In genomic region chr11:44257338-44258189, GRCh38 we compare ENCODE assay signal across 24 cellular contexts. TPM values are rescaled to one million over a fixed set of nuclear protein-coding genes. Genes with fewer than 3 reads are reported as not detected.
DNase-seq lines count a peak whose midpoint lies in the region; ATAC-seq and TF ChIP-seq lines count a peak whose summit lies in the region.
"Had no signal": no experiment of that assay in that cellular context is flagged by ENCODE, and none has a peak within 500 bp of the region (broad histone marks: within the 10 kb centered on the region; RNA-seq: fewer than 3 reads in every experiment).

No MANE protein-coding gene starts in this region.

- H3K27ac ChIP-seq in BLaER1 treated with 17β-estradiol and CSF1 and Interleukin-3, amounts not matched to agents 10 nM and 100 nM: no peak overlapping the region
- H3K27ac ChIP-seq in MM.1S (ENCODE audit: low read length): peak overlapping the region; percentile 12; the same call in 1 of the 2 replicates
- H3K27ac ChIP-seq in left lung: no peak overlapping the region
- H3K27ac ChIP-seq: cardiac muscle cell, dorsolateral prefrontal cortex, SJCRH30, testis had no signal

- peaks cover 4% of the 10 kb centered on the region for H3K4me1 Mint-ChIP-seq in activated CD4-positive, alpha-beta T cell treated with anti-CD3 and anti-CD28 coated beads for 36 hours

- no peaks in the 10 kb centered on the region for H4K20me1 ChIP-seq in BLaER1 treated with 17β-estradiol and CSF1 and Interleukin-3, amounts not matched to agents 10 nM and 100 nM
- H4K20me1 ChIP-seq in MM.1S (ENCODE audit: insufficient read depth, low read length): no peaks in the 10 kb centered on the region

- H3K4me3 Mint-ChIP-seq in activated CD4-positive, alpha-beta T cell treated with anti-CD3 and anti-CD28 coated beads for 36 hours: no peak overlapping the region
- H3K4me3 Mint-ChIP-seq: IgD-negative memory B cell had no signal

- no peaks in the 10 kb centered on the region for H3K27me3 ChIP-seq in BLaER1 treated with 17β-estradiol and CSF1 and Interleukin-3, amounts not matched to agents 10 nM and 100 nM
- H3K27me3 ChIP-seq in MM.1S (replicated peaks; ENCODE audit: insufficient read depth, low read length) (no peaks in the 10 kb centered on the region), left lung (no peaks in the 10 kb centered on the region)
- H3K27me3 ChIP-seq: BE2C, cardiac muscle cell, dorsolateral prefrontal cortex, SJCRH30, testis had no signal

- H3K4me3 ChIP-seq in BLaER1 treated with 17β-estradiol and CSF1 and Interleukin-3, amounts not matched to agents 10 nM and 100 nM: no peak overlapping the region
- no peak overlapping the region for H3K4me3 ChIP-seq in MM.1S (ENCODE audit: low read length)
- no peak overlapping the region for H3K4me3 ChIP-seq in choroid plexus epithelial cell (ENCODE audit: low read depth, low read length)
- no peak overlapping the region for H3K4me3 ChIP-seq in left lung
- H3K4me3 ChIP-seq: cardiac muscle cell, dorsolateral prefrontal cortex, SJCRH30, testis had no signal

- H3K27me3 Mint-ChIP-seq in activated CD4-positive, alpha-beta T cell treated with anti-CD3 and anti-CD28 coated beads for 36 hours: no peaks in the 10 kb centered on the region

- no peak overlapping the region for H3K9ac ChIP-seq in BLaER1 treated with 17β-estradiol and CSF1 and Interleukin-3, amounts not matched to agents 10 nM and 100 nM
- H3K9ac ChIP-seq in MM.1S (ENCODE audit: low read length): no peak overlapping the region

- no peak for ATAC-seq in activated CD4-positive, alpha-beta T cell treated with anti-CD3 and anti-CD28 coated beads for 36 hours
- no peak for ATAC-seq in left lung

- H3K9me3 ChIP-seq in BLaER1 treated with 17β-estradiol and CSF1 and Interleukin-3, amounts not matched to agents 10 nM and 100 nM (replicated peaks in 1 of 11): peaks cover 16 to 22% (median 19%) of the 10 kb centered on the region in 11 experiments
- no peaks in the 10 kb centered on the region for H3K9me3 ChIP-seq in MM.1S (replicated peaks; ENCODE audit: insufficient read depth, low read length)
- peaks cover 0 to 12% of the 10 kb centered on the region in 2 donors for H3K9me3 ChIP-seq in left lung
- H3K9me3 ChIP-seq: BE2C, testis had no signal

- peaks cover 3 to 11% (median 7%) of the 10 kb centered on the region in 11 experiments; a peak in 18 of 22 replicates for H3K36me3 ChIP-seq in BLaER1 treated with 17β-estradiol and CSF1 and Interleukin-3, amounts not matched to agents 10 nM and 100 nM
- no peaks in the 10 kb centered on the region for H3K36me3 ChIP-seq in MM.1S (replicated peaks; ENCODE audit: insufficient read depth, low read length)
- H3K36me3 ChIP-seq in left lung: no peaks in the 10 kb centered on the region
- H3K36me3 ChIP-seq: BE2C, cardiac muscle cell, SJCRH30 had no signal

- CTCF ChIA-PET in activated CD4-positive, alpha-beta T cell treated with anti-CD3 and anti-CD28 coated beads for 36 hours (lab: Charles Lee): interaction anchor here (1.0 kb wide), 1 partner anchor 9 kb away, joined by 5 read pairs; no protein-coding TSS in a partner anchor

- H3K27ac Mint-ChIP-seq in activated CD4-positive, alpha-beta T cell treated with anti-CD3 and anti-CD28 coated beads for 36 hours: peak overlapping the region; percentile 39
- H3K27ac Mint-ChIP-seq: IgD-negative memory B cell had no signal

- peaks cover 0 to 24% (median 17%) of the 10 kb centered on the region in 10 experiments; a peak in 13 of 20 replicates for H3K4me1 ChIP-seq in BLaER1 treated with 17β-estradiol and CSF1 and Interleukin-3, amounts not matched to agents 10 nM and 100 nM
- H3K4me1 ChIP-seq in MM.1S (ENCODE audit: low read length) (peaks cover 45% of the 10 kb centered on the region), left lung (no peaks in the 10 kb centered on the region)
- H3K4me1 ChIP-seq: BE2C, testis had no signal

- peaks cover 7% of the 10 kb centered on the region for H3K36me3 Mint-ChIP-seq in activated CD4-positive, alpha-beta T cell treated with anti-CD3 and anti-CD28 coated beads for 36 hours (ENCODE audit: low read depth)

- POLR2A ChIA-PET in activated CD4-positive, alpha-beta T cell treated with anti-CD3 and anti-CD28 coated beads for 36 hours (lab: Charles Lee): no interaction called here

- H3K9me3 Mint-ChIP-seq in activated CD4-positive, alpha-beta T cell treated with anti-CD3 and anti-CD28 coated beads for 36 hours (ENCODE audit: low read depth): peaks cover 7% of the 10 kb centered on the region

- no peaks in the 10 kb centered on the region; the same call in 1 of the 2 replicates for H3F3A ChIP-seq in MM.1S (ENCODE audit: insufficient read depth, low read length)

- H2AFZ ChIP-seq in MM.1S (ENCODE audit: low read length): no peak overlapping the region

- peak overlapping the region in 9 of 11 experiments; percentile 2 to 48 (median 19); a peak in 12 of 22 replicates for H3K4me2 ChIP-seq in BLaER1 treated with 17β-estradiol and CSF1 and Interleukin-3, amounts not matched to agents 10 nM and 100 nM
- H3K4me2 ChIP-seq in MM.1S (ENCODE audit: low read depth, low read length): peak overlapping the region; percentile 53; the same call in 1 of the 2 replicates

- TF ChIP-seq CTCF in MM.1S (IDR thresholded peaks at IDR 0.05; ENCODE audit: low read length): no peak
- TF ChIP-seq CTCF in choroid plexus epithelial cell (conservative IDR thresholded peaks at IDR 0.05; ENCODE audit: low read depth, low read length): no peak
- TF ChIP-seq CTCF in left lung (IDR thresholded peaks at IDR 0.05): no peak

- DNase-seq in activated CD4-positive, alpha-beta T cell treated with anti-CD3 and anti-CD28 coated beads for 36 hours: no peak
- DNase-seq in activated CD4-positive, alpha-beta T cell treated with anti-CD3 and anti-CD28 coated beads, Interleukin-2, amount 50 U/mL, for 1 hour: no peak
- DNase-seq in MM.1S: no peak
- peak; percentile 62 for DNase-seq in choroid plexus epithelial cell (ENCODE audit: low read depth)
- DNase-seq in globus pallidus (ENCODE audit: low spot score): no peak
- no peak for DNase-seq in Kasumi-1 (lab: John Stamatoyannopoulos, UW)
- DNase-seq in left lung: no peak
- DNase-seq: activated effector memory CD4-positive, alpha-beta T cell treated with anti-CD3 and anti-CD28 coated beads, Interleukin-2, amount 50 U/mL, for 16 hours; amniotic stem cell; BE2C; foreskin melanocyte; mammary epithelial cell; NCI-H1048; NCI-H446 treated with DMSO at 0.1 percent for 48 hours; stimulated activated CD4-positive, alpha-beta T cell treated with anti-CD3 and anti-CD28 coated beads, Interleukin-15, amount 100 ng/mL, for 24 hours; testis had no signal

- H3K9me2 ChIP-seq in MM.1S (replicated peaks; ENCODE audit: insufficient read depth, low read length): no peaks in the 10 kb centered on the region

- H3K79me2 ChIP-seq in MM.1S (ENCODE audit: low read length): no peaks in the 10 kb centered on the region

- intact Hi-C loops in activated CD4-positive, alpha-beta T cell treated with anti-CD3 and anti-CD28 coated beads for 36 hours (cut with DNase I, micrococcal nuclease): no loop called here
- intact Hi-C loops in left lung (cut with DNase I): no loop called here

RNA-seq across cellular contexts. Expression of gene ALX4, which starts 52.4 kb away (rescaled TPM):
- not detected for total RNA-seq in activated CD4-positive, alpha-beta T cell treated with anti-CD3 and anti-CD28 coated beads for 36 hours
- total RNA-seq in left lung: not detected
- total RNA-seq: epithelial cell of proximal tubule, kidney epithelial cell, myocyte had no signal
